Comparison of ENCODE assay signal across 16 cellular contexts in genomic region chr9:129703667-129704355, GRCh38. TPM values are rescaled to one million over a fixed set of nuclear protein-coding genes. Genes with fewer than 3 reads are reported as not detected.
DNase-seq lines count a peak whose midpoint lies in the region; ATAC-seq and TF ChIP-seq lines count a peak whose summit lies in the region.
"Had no signal": no experiment of that assay in that cellular context is flagged by ENCODE, and none has a peak within 500 bp of the region (broad histone marks: within the 10 kb centered on the region; RNA-seq: fewer than 3 reads in every experiment).

No MANE protein-coding gene starts in this region.

- intact Hi-C loops in right cardiac atrium (cut with DNase I): no loop called here
- intact Hi-C loops in A673 (cut with micrococcal nuclease; ENCODE audit: unreplicated experiment): no loop called here

- POLR2A ChIA-PET in A673 (lab: Charles Lee; ENCODE audit: low non-redundant PET): no interaction called here

- DNase-seq in AG08395 (ENCODE audit: low spot score) (peak; percentile 83), right cardiac atrium (peak in 2 of 3 donors; percentile 53 to 68), NCI-H2081 (lab: John Stamatoyannopoulos, UW) (no peak), NCI-H526 (lab: John Stamatoyannopoulos, UW) (no peak), A673 (ENCODE audit: low spot score) (no peak)
- DNase-seq: activated CD8-positive, alpha-beta memory T cell treated with anti-CD3 and anti-CD28 coated beads, Interleukin-2, amount 10 ng/mL, durations not matched to agents 7 days and 5 days; DMS79; Karpas-422; NCI-H2029; retina had no signal

- no peak for TF ChIP-seq CTCF in A673 (conservative IDR thresholded peaks at IDR 0.05; ENCODE audit: low read depth, low read length)

- ATAC-seq in right cardiac atrium: peak; percentile 44 to 55
- ATAC-seq in GM21737 (IDR thresholded peaks at IDR 0.05; ENCODE audit: unreplicated experiment): no peak
- ATAC-seq: activated CD8-positive, alpha-beta memory T cell treated with anti-CD3 and anti-CD28 coated beads, Interleukin-2, amount 10 ng/mL, durations not matched to agents 7 days and 5 days; activated naive CD4-positive, alpha-beta T cell treated with anti-CD3 and anti-CD28 coated beads, Interleukin-2, amount 50 U/mL, for 72 hours; esophagus mucosa had no signal

- WGBS in right cardiac atrium: 67% methylated on average over 17 of the region's 17 CpGs

- H3K4me3 ChIP-seq in right cardiac atrium (ENCODE audit: low read length) (no peak overlapping the region), skin epidermis (no peak overlapping the region), A673 (ENCODE audit: low read depth, low read length, poor library complexity, severe bottlenecking) (no peak overlapping the region)
- H3K4me3 ChIP-seq: BLaER1 had no signal

- peaks cover 3% of the 10 kb centered on the region for H3K4me1 ChIP-seq in right cardiac atrium (ENCODE audit: control insufficient read depth, insufficient read depth, low read length)
- peaks cover 19% of the 10 kb centered on the region for H3K4me1 ChIP-seq in A673 (ENCODE audit: insufficient read depth, low read length, poor library complexity, severe bottlenecking)

- BruUV-seq in A673 (replicated peaks; lab: Mats Ljungman, UMichigan): no TSS peak

- H3K27ac ChIP-seq in angular gyrus (ENCODE audit: low read depth, low read length) (peak overlapping the region; percentile 5), right cardiac atrium (ENCODE audit: low read length) (no peak overlapping the region), skin epidermis (peak overlapping the region in 20 of 21 experiments; percentile 2 to 96 (median 60)), A673 (ENCODE audit: low read depth, low read length, poor library complexity, severe bottlenecking) (no peak overlapping the region)
- H3K27ac ChIP-seq: BLaER1 had no signal

- H3K9me3 ChIP-seq in right cardiac atrium (ENCODE audit: control insufficient read depth, low read length) (no peaks in the 10 kb centered on the region), A673 (ENCODE audit: low read depth, low read length, poor library complexity, severe bottlenecking) (no peaks in the 10 kb centered on the region)
- H3K9me3 ChIP-seq: BLaER1 had no signal

- no peaks in the 10 kb centered on the region for H3K27me3 ChIP-seq in right cardiac atrium (ENCODE audit: control insufficient read depth, insufficient read depth)
- no peaks in the 10 kb centered on the region for H3K27me3 ChIP-seq in A673 (replicated peaks; ENCODE audit: insufficient read depth, low read depth, low read length, poor library complexity)

- CTCF ChIA-PET in A673 (lab: Charles Lee): no interaction called here

- no peaks in the 10 kb centered on the region for H3K36me3 ChIP-seq in A673 (ENCODE audit: insufficient read depth, low read length, poor library complexity, severe bottlenecking)
- H3K36me3 ChIP-seq: BLaER1 had no signal

RNA-seq across cellular contexts. Expression of gene PRRX2, which starts 38.4 kb away (rescaled TPM):
- total RNA-seq in right cardiac atrium: 1 to 10 TPM; 1.8 to 5.7 (median 3.7) TPM
- 2.6 TPM for polyA plus RNA-seq in right cardiac atrium
- total RNA-seq in A673 (2021): 12.7 and 16.6 TPM in 2 replicates

RNA-seq across cellular contexts. Expression of gene PTGES, which starts 49.0 kb away (rescaled TPM):
- total RNA-seq in right cardiac atrium: 1 to 10 TPM; 1.9 to 9.6 (median 6.1) TPM
- 3.7 TPM for polyA plus RNA-seq in right cardiac atrium
- total RNA-seq in A673 (2021): 0.80 and 1.4 TPM in 2 replicates
- total RNA-seq: activated CD8-positive, alpha-beta memory T cell treated with anti-CD3 and anti-CD28 coated beads, Interleukin-2, amount 10 ng/mL, durations not matched to agents 7 days and 5 days had no signal

Comparison
In these comparisons a context has a peak if more than half of its experiments do, and no peak if none do; other contexts are left out.
1. DNase-seq: peak in AG08395 (single experiment) and right cardiac atrium (2 of 3); none in NCI-H2081 (0 of 2), NCI-H526 (0 of 2) and A673 (single experiment).
2. H3K27ac ChIP-seq: peak in angular gyrus (single experiment) and skin epidermis (20 of 21); none in right cardiac atrium (single experiment) and A673 (single experiment).